ENCODE assay signal across 10 cellular contexts in genomic region chr20:43916875-43917371, GRCh38. TPM values are rescaled to one million over a fixed set of nuclear protein-coding genes. Genes with fewer than 3 reads are reported as not detected.
DNase-seq lines count a peak whose midpoint lies in the region; ATAC-seq and TF ChIP-seq lines count a peak whose summit lies in the region.
"Had no signal": no experiment of that assay in that cellular context is flagged by ENCODE, and none has a peak within 500 bp of the region (broad histone marks: within the 10 kb centered on the region; RNA-seq: fewer than 3 reads in every experiment).

No MANE protein-coding gene starts in this region.

- H3K9me3 Mint-ChIP-seq in neural crest cell, result peaks cover 9% of the 10 kb centered on the region

- DNase-seq in GM10248 (ENCODE audit: extremely low spot score) (peak; percentile 37), HT1080 (ENCODE audit: low read depth) (peak; percentile 53), astrocyte of the cerebellum (ENCODE audit: low read depth) (no peak), neural crest cell (ENCODE audit: low read depth, low spot score) (no peak), 8988T (no peak)
- DNase-seq in effector CD8-positive, alpha-beta T cell (lab: John Stamatoyannopoulos, UW), result no peak
- DNase-seq: NCI-H2081 had no signal

- peaks cover 8% of the 10 kb centered on the region for H3K36me3 Mint-ChIP-seq in neural crest cell (ENCODE audit: low read depth)

- ATAC-seq in HG03521 (IDR thresholded peaks at IDR 0.05; ENCODE audit: unreplicated experiment) (no peak), GM19455 (IDR thresholded peaks at IDR 0.05; ENCODE audit: unreplicated experiment) (no peak)

- H3K4me1 Mint-ChIP-seq in neural crest cell, result peaks cover 10% of the 10 kb centered on the region

- CTCF ChIA-PET in GM10248 (lab: Yijun Ruan, JAX), result interaction anchor here (0.7 to 1.5 kb wide), 3 partner anchors 16 to 164 kb away, joined by 3 to 4 read pairs (median 3); no protein-coding TSS in a partner anchor

- in situ Hi-C loops in astrocyte of the cerebellum (cut with HindIII; ENCODE audit: low sequenced_read_pairs), result no loop called here

- H3K4me3 Mint-ChIP-seq in neural crest cell, result peak overlapping the region; percentile 41

- no peak for TF ChIP-seq CTCF in GM10248 (IDR thresholded peaks at IDR 0.05; ENCODE audit: control extremely low read depth, extremely low read depth, low read depth, missing control alignments)
- no peak for TF ChIP-seq CTCF in astrocyte of the cerebellum (IDR thresholded peaks at IDR 0.05; ENCODE audit: low read depth, low read length, missing control alignments)
- TF ChIP-seq CTCF in neural crest cell (conservative IDR thresholded peaks at IDR 0.05), result no peak

- POLR2A ChIA-PET in GM10248 (lab: Yijun Ruan, JAX), result no interaction called here

- peaks cover 77% of the 10 kb centered on the region for H3K27me3 Mint-ChIP-seq in neural crest cell (ENCODE audit: low read depth)

- no peak overlapping the region for H3K27ac Mint-ChIP-seq in neural crest cell (ENCODE audit: unreplicated experiment)
- H3K27ac Mint-ChIP-seq: dendritic cell treated with granulocyte-macrophage colony-stimulating factor and Interleukin-4, amounts not matched to agents 40 ng/mL and 50 ng/mL, for 4 days had no signal

- H3K4me3 ChIP-seq in astrocyte of the cerebellum (ENCODE audit: low read depth, low read length), result peak overlapping the region; percentile 59

RNA-seq across cellular contexts. Expression of gene TOX2, which starts 2.3 kb away (rescaled TPM):
- 3.5 and 8.3 TPM in 2 replicates for total RNA-seq in HT1080 (2014; rRNA removed; shearing (Covaris generic))
- 69.1 and 81.2 TPM in 2 replicates for polyA plus RNA-seq in HT1080 (2015; cell fraction: cytosol; rRNA removed)
- 32.4 and 41.7 TPM in 2 replicates for polyA plus RNA-seq in HT1080 (2015; cell fraction: nucleus; rRNA removed)
- total RNA-seq in neural crest cell, result 3.3 and 4.1 TPM in 2 replicates

Comparison
In these comparisons a context has a peak if more than half of its experiments do, and no peak if none do; other contexts are left out.
1. DNase-seq: peak in GM10248 (single experiment) and HT1080 (single experiment); none in astrocyte of the cerebellum (single experiment), neural crest cell (single experiment), 8988T (single experiment) and effector CD8-positive, alpha-beta T cell (single experiment).